23 cellular contexts compared by ENCODE assay signal in the genomic region with DNA sequence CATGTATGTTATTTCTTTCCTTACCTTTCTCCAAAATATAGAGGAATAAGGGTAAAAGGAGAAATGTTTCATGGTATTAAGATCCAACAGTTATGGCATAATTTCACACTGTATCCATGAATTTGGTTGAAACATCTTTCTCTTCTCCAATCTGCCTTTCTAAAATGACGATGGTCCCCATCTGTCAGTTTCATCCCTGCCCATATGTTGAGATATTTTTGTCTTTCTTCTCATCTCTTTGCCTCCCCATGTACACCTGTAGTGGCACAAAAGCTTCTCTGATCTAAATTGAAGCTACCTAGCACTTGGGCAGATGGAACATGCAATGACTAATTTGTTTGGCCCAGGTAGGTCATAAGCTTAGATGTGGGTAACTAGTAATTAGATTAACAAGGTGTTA.
"Had no signal": no experiment of that assay in that cellular context is flagged by ENCODE, and none has a peak within 500 bp of the region (broad histone marks: within the 10 kb centered on the region; RNA-seq: fewer than 3 reads in every experiment).

No MANE protein-coding gene starts in this region.

- DNase-seq: activated B cell treated with CpG ODN at 0.5 μM for 24 hours; activated CD4-positive, alpha-beta memory T cell treated with anti-CD3 and anti-CD28 coated beads, Interleukin-2, amount 10 ng/mL, durations not matched to agents 7 days and 5 days; activated CD4-positive, alpha-beta T cell treated with anti-CD3 and anti-CD28 coated beads for 1 hour; activated CD4-positive, alpha-beta T cell treated with anti-CD3 and anti-CD28 coated beads for 36 hours; activated CD4-positive, alpha-beta T cell treated with anti-CD3 and anti-CD28 coated beads for 48 hours; activated CD4-positive, alpha-beta T cell treated with anti-CD3 and anti-CD28 coated beads, Interleukin-2, amount 10 ng/mL, durations not matched to agents 7 days and 5 days; activated CD4-positive, alpha-beta T cell treated with anti-CD3 and anti-CD28 coated beads, Interleukin-2, amount 50 U/mL, for 48 hours; activated CD8-positive, alpha-beta memory T cell treated with anti-CD3 and anti-CD28 coated beads for 24 hours; activated CD8-positive, alpha-beta memory T cell treated with anti-CD3 and anti-CD28 coated beads, Interleukin-2, amount 10 ng/mL, durations not matched to agents 7 days and 5 days; activated CD8-positive, alpha-beta memory T cell treated with anti-CD3 and anti-CD28 coated beads, Interleukin-2, amount 50 U/mL, for 48 hours; activated CD8-positive, alpha-beta T cell treated with anti-CD3 and anti-CD28 coated beads, Interleukin-2, amount 10 ng/mL, durations not matched to agents 7 days and 5 days; activated effector memory CD4-positive, alpha-beta T cell treated with Interleukin-2 at 50 U/mL for 16 hours; activated gamma-delta T cell; activated naive CD4-positive, alpha-beta T cell treated with anti-CD3 and anti-CD28 coated beads, Interleukin-2, amount 10 ng/mL, durations not matched to agents 7 days and 5 days; activated naive CD4-positive, alpha-beta T cell treated with Interleukin-2 at 50 U/mL for 16 hours; activated naive CD8-positive, alpha-beta T cell treated with anti-CD3 and anti-CD28 coated beads, Interleukin-2, amount 10 ng/mL, durations not matched to agents 7 days and 5 days; activated naive CD8-positive, alpha-beta T cell treated with anti-CD3 and anti-CD28 coated beads, Interleukin-2, amount 50 U/mL, for 24 hours; activated T-cell treated with anti-CD3 and anti-CD28 coated beads, Interleukin-2, amount 50 U/mL, for 24 hours; activated T-cell treated with anti-CD3 and anti-CD28 coated beads, Interleukin-2, amount 50 U/mL, for 48 hours; amygdala; anterior cingulate cortex; T-helper 2 cell; T-helper 9 cell had no signal

- ATAC-seq: activated CD4-positive, alpha-beta T cell treated with anti-CD3 and anti-CD28 coated beads for 36 hours; activated CD8-positive, alpha-beta memory T cell treated with anti-CD3 and anti-CD28 coated beads, Interleukin-2, amount 10 ng/mL, durations not matched to agents 7 days and 5 days; activated CD8-positive, alpha-beta T cell treated with anti-CD3 and anti-CD28 coated beads, Interleukin-2, amount 10 ng/mL, durations not matched to agents 7 days and 5 days; activated naive CD8-positive, alpha-beta T cell treated with anti-CD3 and anti-CD28 coated beads, Interleukin-2, amount 50 U/mL, for 24 hours had no signal
